ENCODE assay signal across 8 cellular contexts in the genomic region with DNA sequence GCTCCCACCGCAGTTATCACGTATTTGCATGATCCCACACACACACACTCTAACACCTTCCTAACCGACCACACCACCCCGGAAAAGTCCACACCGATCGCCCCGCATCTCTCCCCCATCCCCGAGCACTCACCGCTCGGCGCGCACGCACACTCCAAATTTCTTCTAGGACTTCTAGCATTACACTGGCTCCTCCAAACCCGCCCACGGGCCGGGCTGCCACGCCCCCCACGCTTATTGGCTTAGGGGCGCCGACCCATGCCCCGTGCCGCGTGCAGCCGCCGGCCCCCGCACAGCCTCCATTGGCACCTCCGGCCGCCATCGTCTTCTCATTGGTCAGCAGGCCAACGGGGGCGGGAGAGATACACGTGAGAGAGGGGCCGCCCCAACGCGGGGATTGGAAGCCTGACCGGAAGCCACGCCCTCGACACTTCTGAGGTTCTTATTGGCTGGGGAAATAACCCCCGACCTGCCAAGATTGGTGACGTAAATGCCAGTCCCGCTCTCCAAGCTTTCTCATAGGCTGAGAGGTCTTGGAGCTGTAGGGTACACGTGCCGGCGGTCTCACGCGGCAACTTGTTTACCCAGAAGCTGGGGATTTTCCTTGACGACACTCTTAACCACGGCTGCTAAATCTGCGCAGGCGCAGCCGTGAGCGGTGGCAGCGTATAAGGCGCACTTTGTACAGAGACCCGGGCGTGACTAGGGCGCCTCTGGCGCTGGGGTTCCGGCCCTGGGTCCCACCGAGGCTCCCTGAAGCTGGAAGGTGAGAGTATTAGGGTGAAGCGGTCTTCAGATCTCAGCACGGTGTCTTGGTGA. TPM values are rescaled to one million over a fixed set of nuclear protein-coding genes. Genes with fewer than 3 reads are reported as not detected.
A peak's percentile ranks its signal among the peaks of the same experiment; 100 is the strongest.
DNase-seq lines count a peak whose midpoint lies in the region; ATAC-seq and TF ChIP-seq lines count a peak whose summit lies in the region.

No MANE protein-coding gene starts in this region.

- H3K27me3 Mint-ChIP-seq in activated naive CD8-positive, alpha-beta T cell treated with anti-CD3 and anti-CD28 coated beads for 36 hours: no peaks in the 10 kb centered on the region

- H3K4me1 Mint-ChIP-seq in activated naive CD8-positive, alpha-beta T cell treated with anti-CD3 and anti-CD28 coated beads for 36 hours: peaks cover 63% of the 10 kb centered on the region

- no peak overlapping the region for H3K4me3 Mint-ChIP-seq in activated naive CD8-positive, alpha-beta T cell treated with anti-CD3 and anti-CD28 coated beads for 36 hours

- peak; percentile 98 for TF ChIP-seq EP300 in ovary (IDR thresholded peaks at IDR 0.05)

- no peak overlapping the region for H3K27ac Mint-ChIP-seq in activated naive CD8-positive, alpha-beta T cell treated with anti-CD3 and anti-CD28 coated beads for 36 hours

- H3K9me3 Mint-ChIP-seq in activated naive CD8-positive, alpha-beta T cell treated with anti-CD3 and anti-CD28 coated beads for 36 hours: no peaks in the 10 kb centered on the region

- H3K36me3 ChIP-seq in SK-N-MC (ENCODE audit: insufficient read depth, low read length): peaks cover 12% of the 10 kb centered on the region; the same call in 1 of the 2 replicates
- no peaks in the 10 kb centered on the region for H3K36me3 ChIP-seq in ovary
- peaks cover 17 to 35% (median 31%) of the 10 kb centered on the region in 3 donors for H3K36me3 ChIP-seq in tibial artery

- TF ChIP-seq POLR2A in ovary (IDR thresholded peaks at IDR 0.05): peak; percentile 100

- H3K9me3 ChIP-seq in SK-N-MC (ENCODE audit: low read depth, low read length) (no peaks in the 10 kb centered on the region), ovary (no peaks in the 10 kb centered on the region), tibial artery (no peaks in the 10 kb centered on the region)

- peaks cover 26% of the 10 kb centered on the region for H3K36me3 Mint-ChIP-seq in activated naive CD8-positive, alpha-beta T cell treated with anti-CD3 and anti-CD28 coated beads for 36 hours

- POLR2A ChIA-PET in GM10248 (lab: Yijun Ruan, JAX): interaction anchor here (0.6 to 4.1 kb wide), 7 partner anchors 11 to 139 kb away, joined by 3 to 37 read pairs (median 4); partner anchors contain the start of genes SLC25A35 and TMEM107

- TF ChIP-seq CTCF in GM10248 (IDR thresholded peaks at IDR 0.05; ENCODE audit: control extremely low read depth, extremely low read depth, low read depth, missing control alignments) (no peak), ovary (IDR thresholded peaks at IDR 0.05) (peak in 1 of 3 donors; percentile 29), tibial artery (IDR thresholded peaks at IDR 0.05) (peak in 1 of 2 experiments; percentile 24)

- 0 to 1% (median 1%) methylated on average over 60 to 62 of the region's 62 CpGs for WGBS in ovary, 3 donors

- peaks cover 9% of the 10 kb centered on the region for H3K4me1 ChIP-seq in ovary (ENCODE audit: insufficient read depth)
- peaks cover 0 to 54% (median 33%) of the 10 kb centered on the region in 4 donors for H3K4me1 ChIP-seq in tibial artery

- intact Hi-C loops in head of caudate nucleus (cut with DNase I): loop anchor here (2.0 to 5.0 kb wide), 2 partner anchors 30 to 34 kb away; partner anchors contain the start of gene HES7
- intact Hi-C loops in ovary (cut with DNase I): loop anchor here in 1 of 4 donors (10.0 kb wide), 1 partner anchor 312 kb away; no protein-coding TSS in a partner anchor
- intact Hi-C loops in tibial artery (cut with DNase I; ENCODE audit: low total_unique reads): loop anchor here (10.0 kb wide), 1 partner anchor 312 kb away; no protein-coding TSS in a partner anchor

- peak overlapping the region; percentile 81 for H3K4me3 ChIP-seq in SK-N-MC
- peak overlapping the region; percentile 97 for H3K4me3 ChIP-seq in ovary
- peak overlapping the region; percentile 86 to 91 for H3K4me3 ChIP-seq in tibial artery

- H3K27ac ChIP-seq in SK-N-MC (peak overlapping the region; percentile 91), ovary (peak overlapping the region; percentile 94 to 96), tibial artery (peak overlapping the region; percentile 99 to 100)

- peak; percentile 77 for ATAC-seq in HG02571 (IDR thresholded peaks at IDR 0.05; ENCODE audit: unreplicated experiment)

- peak overlapping the region; percentile 89 for H3K9ac ChIP-seq in SK-N-MC (ENCODE audit: insufficient read length)

- CTCF ChIA-PET in GM10248 (lab: Yijun Ruan, JAX): interaction anchor here (0.6 to 4.4 kb wide), 12 partner anchors 11 to 62 kb away, joined by 3 to 46 read pairs (median 6); partner anchors contain the start of genes ALOXE3, BORCS6 and TMEM107

- H3K27me3 ChIP-seq in ovary (no peaks in the 10 kb centered on the region), tibial artery (no peaks in the 10 kb centered on the region)

- DNase-seq in GM10248 (ENCODE audit: extremely low spot score) (peak; percentile 96), NCI-H1048 (lab: John Stamatoyannopoulos, UW) (peak; percentile 100), SK-N-MC (ENCODE audit: low read depth, low spot score) (peak; percentile 97), head of caudate nucleus (peak; percentile 98 to 100 (median 99)), ovary (peak; percentile 100), tibial artery (peak; percentile 100)
- DNase-seq in activated naive CD8-positive, alpha-beta T cell treated with anti-CD3 and anti-CD28 coated beads for 36 hours: peak; percentile 100

RNA-seq across cellular contexts. Expression of gene PER1, which starts 4.2 kb away (rescaled TPM):
- total RNA-seq in activated naive CD8-positive, alpha-beta T cell treated with anti-CD3 and anti-CD28 coated beads for 36 hours: 10 to 100 TPM; 55.7 to 56.1 TPM
- 100 to 1,000 TPM in 6 of 7 donors, 10 to 100 TPM in 1; 74.9 to 394 (median 165) TPM for total RNA-seq in ovary
- polyA plus RNA-seq in ovary: 100 to 1,000 TPM in 1 of 2 donors, 10 to 100 TPM in 1; 12.8 to 164 TPM

RNA-seq across cellular contexts. Expression of gene VAMP2, which starts 6.4 kb away (rescaled TPM):
- 10 to 100 TPM; 27.7 to 28.4 TPM for total RNA-seq in activated naive CD8-positive, alpha-beta T cell treated with anti-CD3 and anti-CD28 coated beads for 36 hours
- 100 to 1,000 TPM in 4 of 7 donors, 10 to 100 TPM in 3; 35.5 to 147 (median 118) TPM for total RNA-seq in ovary
- polyA plus RNA-seq in ovary: 100 to 1,000 TPM in 1 of 2 donors, 10 to 100 TPM in 1; 99.2 to 233 TPM

RNA-seq across cellular contexts. Expression of gene TMEM107, which starts 19.8 kb away (rescaled TPM):
- total RNA-seq in activated naive CD8-positive, alpha-beta T cell treated with anti-CD3 and anti-CD28 coated beads for 36 hours: 10 to 100 TPM; 26.0 to 26.3 TPM
- total RNA-seq in ovary: 10 to 100 TPM in 5 of 7 donors, 1 to 10 TPM in 2; 7.5 to 57.6 (median 16.1) TPM
- 10 to 100 TPM in 1 of 2 donors, 1 to 10 TPM in 1; 8.2 to 10.3 TPM for polyA plus RNA-seq in ovary

RNA-seq across cellular contexts. Expression of gene HES7, which starts 32.5 kb away (rescaled TPM):
- total RNA-seq in activated naive CD8-positive, alpha-beta T cell treated with anti-CD3 and anti-CD28 coated beads for 36 hours: 1 to 10 TPM; 1.9 to 2.0 TPM
- under 1 TPM in 6 of 7 donors, not detected in 1; 0.11 to 0.97 (median 0.81) TPM for total RNA-seq in ovary
- polyA plus RNA-seq in ovary: under 1 TPM in 1 of 2 donors, not detected in 1; 0.25 TPM

RNA-seq across cellular contexts. Expression of gene BORCS6, which starts 33.6 kb away (rescaled TPM):
- total RNA-seq in activated naive CD8-positive, alpha-beta T cell treated with anti-CD3 and anti-CD28 coated beads for 36 hours: 1 to 10 TPM; 5.1 to 5.2 TPM
- 1 to 10 TPM; 5.5 to 7.2 (median 6.7) TPM for total RNA-seq in ovary
- polyA plus RNA-seq in ovary: 1 to 10 TPM; 1.3 to 7.2 TPM

Comparison
In these comparisons a context has a peak if more than half of its experiments do, and no peak if none do; other contexts are left out.
1. Peak in every context shown above with its lines: DNase-seq, ATAC-seq, H3K4me3 ChIP-seq and H3K27ac ChIP-seq.